ENCODE assay signal across 8 cellular contexts in genomic region chr2:73779472-73780241, GRCh38. TPM values are rescaled to one million over a fixed set of nuclear protein-coding genes. Genes with fewer than 3 reads are reported as not detected.
DNase-seq lines count a peak whose midpoint lies in the region; ATAC-seq and TF ChIP-seq lines count a peak whose summit lies in the region.

Gene DUSP11, minus strand, starts transcription at chr2:73780103. Its CDS starts 129 bp downstream, at chr2:73779974.

- no peaks in the 10 kb centered on the region for H3K9me3 Mint-ChIP-seq in activated CD4-positive, alpha-beta T cell treated with anti-CD3 and anti-CD28 coated beads, Interleukin-2, amount 10 ng/mL, durations not matched to agents 7 days and 5 days
- no peaks in the 10 kb centered on the region for H3K9me3 Mint-ChIP-seq in dendritic cell treated with granulocyte-macrophage colony-stimulating factor and Interleukin-4, amounts not matched to agents 40 ng/mL and 50 ng/mL, for 4 days

- peak within 1 kb of the TSS; percentile 98 for H3K27ac Mint-ChIP-seq in activated CD4-positive, alpha-beta T cell treated with anti-CD3 and anti-CD28 coated beads, Interleukin-2, amount 10 ng/mL, durations not matched to agents 7 days and 5 days
- H3K27ac Mint-ChIP-seq in dendritic cell treated with granulocyte-macrophage colony-stimulating factor and Interleukin-4, amounts not matched to agents 40 ng/mL and 50 ng/mL, for 4 days = peak within 1 kb of the TSS; percentile 93

- peaks cover 28 to 38% (median 31%) of the 10 kb centered on the region in 11 experiments for H3K36me3 ChIP-seq in BLaER1 treated with 17β-estradiol and CSF1 and Interleukin-3, amounts not matched to agents 10 nM and 100 nM
- peaks cover 0 to 28% of the 10 kb centered on the region in 2 donors for H3K36me3 ChIP-seq in left lung

- intact Hi-C loops in dendritic cell treated with granulocyte-macrophage colony-stimulating factor and Interleukin-4, amounts not matched to agents 40 ng/mL and 50 ng/mL, for 4 days (cut with micrococcal nuclease) = no loop called here
- intact Hi-C loops in left lung (cut with DNase I) = no loop called here

- H3K27me3 ChIP-seq in BLaER1 treated with 17β-estradiol and CSF1 and Interleukin-3, amounts not matched to agents 10 nM and 100 nM = no peaks in the 10 kb centered on the region
- no peaks in the 10 kb centered on the region for H3K27me3 ChIP-seq in left lung

- peaks cover 11 to 27% (median 18%) of the 10 kb centered on the region in 10 experiments for H3K4me1 ChIP-seq in BLaER1 treated with 17β-estradiol and CSF1 and Interleukin-3, amounts not matched to agents 10 nM and 100 nM
- H3K4me1 ChIP-seq in left lung = peaks cover 5 to 35% of the 10 kb centered on the region in 2 donors

- DNase-seq in GM19240 (ENCODE audit: insufficient read length, low spot score) (peak; percentile 88), NCI-H526 treated with DMSO at 0.1 percent for 48 hours (lab: John Stamatoyannopoulos, UW) (peak; percentile 81), left lung (peak; percentile 95 to 98)
- peak; percentile 98 for DNase-seq in activated CD4-positive, alpha-beta T cell treated with anti-CD3 and anti-CD28 coated beads, Interleukin-2, amount 10 ng/mL, durations not matched to agents 7 days and 5 days
- peak; percentile 97 for DNase-seq in stimulated activated CD4-positive, alpha-beta T cell treated with anti-CD3 and anti-CD28 coated beads, Interleukin-4, amount 100 ng/mL, for 1 hour

- no peaks in the 10 kb centered on the region for H3K9me3 ChIP-seq in BLaER1 treated with 17β-estradiol and CSF1 and Interleukin-3, amounts not matched to agents 10 nM and 100 nM (replicated peaks in 1 of 11)
- no peaks in the 10 kb centered on the region for H3K9me3 ChIP-seq in left lung

- H3K4me3 ChIP-seq in BLaER1 treated with 17β-estradiol and CSF1 and Interleukin-3, amounts not matched to agents 10 nM and 100 nM = peak within 1 kb of the TSS; percentile 73 to 91 (median 84)
- peak within 1 kb of the TSS; percentile 80 to 89 for H3K4me3 ChIP-seq in left lung

- peak within 1 kb of the TSS; percentile 97 for H3K4me3 Mint-ChIP-seq in activated CD4-positive, alpha-beta T cell treated with anti-CD3 and anti-CD28 coated beads, Interleukin-2, amount 10 ng/mL, durations not matched to agents 7 days and 5 days
- peak within 1 kb of the TSS; percentile 94 for H3K4me3 Mint-ChIP-seq in dendritic cell treated with granulocyte-macrophage colony-stimulating factor and Interleukin-4, amounts not matched to agents 40 ng/mL and 50 ng/mL, for 4 days

- H3K4me2 ChIP-seq in BLaER1 treated with 17β-estradiol and CSF1 and Interleukin-3, amounts not matched to agents 10 nM and 100 nM = peak within 1 kb of the TSS; percentile 77 to 94 (median 87)

- ATAC-seq in HG03469 (IDR thresholded peaks at IDR 0.05; ENCODE audit: unreplicated experiment) (peak; percentile 99), left lung (peak; percentile 100)

- peak within 1 kb of the TSS; percentile 82 to 94 (median 91) for H3K9ac ChIP-seq in BLaER1 treated with 17β-estradiol and CSF1 and Interleukin-3, amounts not matched to agents 10 nM and 100 nM

- H4K20me1 ChIP-seq in BLaER1 treated with 17β-estradiol and CSF1 and Interleukin-3, amounts not matched to agents 10 nM and 100 nM = peaks cover 0 to 21% (median 0%) of the 10 kb centered on the region in 11 experiments; a peak in 9 of 22 replicates

- peak; percentile 93 to 95 for TF ChIP-seq CTCF in left lung (IDR thresholded peaks at IDR 0.05)

- H3K36me3 Mint-ChIP-seq in activated CD4-positive, alpha-beta T cell treated with anti-CD3 and anti-CD28 coated beads, Interleukin-2, amount 10 ng/mL, durations not matched to agents 7 days and 5 days (ENCODE audit: low read depth) = peaks cover 27% of the 10 kb centered on the region
- peaks cover 43% of the 10 kb centered on the region for H3K36me3 Mint-ChIP-seq in dendritic cell treated with granulocyte-macrophage colony-stimulating factor and Interleukin-4, amounts not matched to agents 40 ng/mL and 50 ng/mL, for 4 days (ENCODE audit: low read depth)

- peak within 1 kb of the TSS; percentile 74 to 93 (median 88) for H3K27ac ChIP-seq in BLaER1 treated with 17β-estradiol and CSF1 and Interleukin-3, amounts not matched to agents 10 nM and 100 nM
- H3K27ac ChIP-seq in left lung = peak within 1 kb of the TSS; percentile 89 to 91

- peaks cover 6% of the 10 kb centered on the region for H3K27me3 Mint-ChIP-seq in activated CD4-positive, alpha-beta T cell treated with anti-CD3 and anti-CD28 coated beads, Interleukin-2, amount 10 ng/mL, durations not matched to agents 7 days and 5 days
- peaks cover 4% of the 10 kb centered on the region for H3K27me3 Mint-ChIP-seq in dendritic cell treated with granulocyte-macrophage colony-stimulating factor and Interleukin-4, amounts not matched to agents 40 ng/mL and 50 ng/mL, for 4 days

- peaks cover 32% of the 10 kb centered on the region for H3K4me1 Mint-ChIP-seq in activated CD4-positive, alpha-beta T cell treated with anti-CD3 and anti-CD28 coated beads, Interleukin-2, amount 10 ng/mL, durations not matched to agents 7 days and 5 days
- H3K4me1 Mint-ChIP-seq in dendritic cell treated with granulocyte-macrophage colony-stimulating factor and Interleukin-4, amounts not matched to agents 40 ng/mL and 50 ng/mL, for 4 days (ENCODE audit: low read depth) = peaks cover 23% of the 10 kb centered on the region

- CTCF ChIA-PET in activated CD4-positive, alpha-beta T cell treated with anti-CD3 and anti-CD28 coated beads, Interleukin-2, amount 10 ng/mL, durations not matched to agents 7 days and 5 days (lab: Charles Lee) = interaction anchor here (0.7 to 1.1 kb wide), 5 partner anchors 16 to 298 kb away, joined by 3 to 4 read pairs (median 3); partner anchors contain the start of gene TPRKB

- POLR2A ChIA-PET in activated CD4-positive, alpha-beta T cell treated with anti-CD3 and anti-CD28 coated beads, Interleukin-2, amount 10 ng/mL, durations not matched to agents 7 days and 5 days (lab: Charles Lee) = interaction anchor here (0.5 kb wide), 1 partner anchor 30 kb away, joined by 3 read pairs; no protein-coding TSS in a partner anchor

RNA-seq across cellular contexts. Expression of gene DUSP11, which starts in this region (rescaled TPM):
- 10 to 100 TPM; 28.7 to 29.4 TPM for total RNA-seq in activated CD4-positive, alpha-beta T cell treated with anti-CD3 and anti-CD28 coated beads, Interleukin-2, amount 10 ng/mL, durations not matched to agents 7 days and 5 days
- 10 to 100 TPM; 16.6 to 17.1 TPM for total RNA-seq in left lung

Comparison
In these comparisons a context has a peak if more than half of its experiments do, and no peak if none do; other contexts are left out.
1. Peak in every context shown above with its lines: DNase-seq, ATAC-seq, H3K4me3 ChIP-seq and H3K27ac ChIP-seq.